26 cellular contexts compared by ENCODE assay signal in genomic region chr6:89501239-89501638, GRCh38.
DNase-seq lines count a peak whose midpoint lies in the region; TF ChIP-seq lines count a peak whose summit lies in the region.
"Had no signal": no experiment of that assay in that cellular context is flagged by ENCODE, and none has a peak within 500 bp of the region (broad histone marks: within the 10 kb centered on the region; RNA-seq: fewer than 3 reads in every experiment).

No MANE protein-coding gene starts in this region.

- H3K9me3 Mint-ChIP-seq in endodermal cell (no peaks in the 10 kb centered on the region), nephron (no peaks in the 10 kb centered on the region)
- H3K9me3 Mint-ChIP-seq: activated CD8-positive, alpha-beta T cell treated with anti-CD3 and anti-CD28 coated beads for 36 hours; CD4-positive, alpha-beta memory T cell; HFFc6; stimulated activated memory B cell treated with anti-CD40 and anti-IgM and Interleukin-4, amounts not matched to agents 10 μg/mL and 1 μg/mL and 100 μg/mL, for 72 hours had no signal

- TF ChIP-seq CTCF in endodermal cell (conservative IDR thresholded peaks at IDR 0.05) (no peak), nephron (IDR thresholded peaks at IDR 0.05; ENCODE audit: unreplicated experiment in 3 of 3) (no peak)

- no peaks in the 10 kb centered on the region for H3K27me3 ChIP-seq in endodermal cell (ENCODE audit: control insufficient read depth, insufficient read depth, low read length, poor library complexity, severe bottlenecking)
- H3K27me3 ChIP-seq: testis had no signal

- peak overlapping the region; percentile 56 for H3K4me3 ChIP-seq in endodermal cell (ENCODE audit: low read length)
- H3K4me3 ChIP-seq: coronary artery, left ventricle myocardium inferior, testis had no signal

- peaks cover 45% of the 10 kb centered on the region for H3K4me1 ChIP-seq in endodermal cell (ENCODE audit: control insufficient read depth, insufficient read depth, low read length)
- H3K4me1 ChIP-seq: left ventricle myocardium inferior, testis had no signal

- peaks cover 17% of the 10 kb centered on the region for H3K36me3 ChIP-seq in endodermal cell (ENCODE audit: control insufficient read depth, insufficient read depth, low read length)
- H3K36me3 ChIP-seq: left ventricle myocardium inferior had no signal

- H3K36me3 Mint-ChIP-seq in endodermal cell (ENCODE audit: low read depth) = peaks cover 2% of the 10 kb centered on the region
- no peaks in the 10 kb centered on the region for H3K36me3 Mint-ChIP-seq in nephron (ENCODE audit: low read depth)
- H3K36me3 Mint-ChIP-seq: CD4-positive, alpha-beta memory T cell; stimulated activated memory B cell treated with anti-CD40 and anti-IgM and Interleukin-4, amounts not matched to agents 10 μg/mL and 1 μg/mL and 100 μg/mL, for 72 hours had no signal

- H3K4me3 Mint-ChIP-seq in endodermal cell = peak overlapping the region; percentile 20
- no peak overlapping the region for H3K4me3 Mint-ChIP-seq in nephron
- H3K4me3 Mint-ChIP-seq: activated CD8-positive, alpha-beta T cell treated with anti-CD3 and anti-CD28 coated beads for 36 hours; CD4-positive, alpha-beta memory T cell; HFFc6; stimulated activated memory B cell treated with anti-CD40 and anti-IgM and Interleukin-4, amounts not matched to agents 10 μg/mL and 1 μg/mL and 100 μg/mL, for 72 hours; T-helper 17 cell had no signal

- H3K27ac Mint-ChIP-seq in endodermal cell = peak overlapping the region; percentile 77
- H3K27ac Mint-ChIP-seq in nephron = peak overlapping the region; percentile 16 to 55 (median 30)
- H3K27ac Mint-ChIP-seq: activated CD8-positive, alpha-beta T cell treated with anti-CD3 and anti-CD28 coated beads for 36 hours; CD4-positive, alpha-beta memory T cell; HFFc6; stimulated activated memory B cell treated with anti-CD40 and anti-IgM and Interleukin-4, amounts not matched to agents 10 μg/mL and 1 μg/mL and 100 μg/mL, for 72 hours; T-helper 17 cell had no signal

- 17 to 19% methylated on average over 3 of the region's 3 CpGs for WGBS in endodermal cell (ENCODE audit: insufficient coverage in 1 of 2, insufficient read length in 1 of 2), 2 experiments

- H3K9ac ChIP-seq in endodermal cell (ENCODE audit: extremely low read depth, low read length, poor library complexity, severe bottlenecking) = peak overlapping the region; percentile 12

- peak overlapping the region; percentile 0 for H3K27ac ChIP-seq in endodermal cell (ENCODE audit: low read depth, low read length)
- H3K27ac ChIP-seq: coronary artery, left ventricle myocardium inferior, testis, VCaP had no signal

- H3K4me1 Mint-ChIP-seq in endodermal cell = peaks cover 74% of the 10 kb centered on the region
- H3K4me1 Mint-ChIP-seq in nephron = peaks cover 28% of the 10 kb centered on the region
- H3K4me1 Mint-ChIP-seq: CD4-positive, alpha-beta memory T cell; stimulated activated memory B cell treated with anti-CD40 and anti-IgM and Interleukin-4, amounts not matched to agents 10 μg/mL and 1 μg/mL and 100 μg/mL, for 72 hours; T-helper 17 cell had no signal

- no peaks in the 10 kb centered on the region for H3K27me3 Mint-ChIP-seq in endodermal cell (ENCODE audit: insufficient read depth)
- H3K27me3 Mint-ChIP-seq in nephron (ENCODE audit: low read depth) = no peaks in the 10 kb centered on the region
- H3K27me3 Mint-ChIP-seq: CD4-positive, alpha-beta memory T cell; stimulated activated memory B cell treated with anti-CD40 and anti-IgM and Interleukin-4, amounts not matched to agents 10 μg/mL and 1 μg/mL and 100 μg/mL, for 72 hours had no signal

- DNase-seq in ELF-1 (ENCODE audit: low read depth, low spot score) (peak; percentile 58), NCI-H69 (lab: John Stamatoyannopoulos, UW) (peak; percentile 59), endodermal cell (peak; percentile 73), SIG-M5 (lab: John Stamatoyannopoulos, UW) (no peak), COLO829 (ENCODE audit: low spot score) (no peak), NCI-H1048 (lab: John Stamatoyannopoulos, UW) (no peak)
- DNase-seq in activated CD4-positive, alpha-beta T cell treated with anti-CD3 and anti-CD28 coated beads, Interleukin-2, amount 50 U/mL, for 1 hour = no peak
- DNase-seq: activated CD8-positive, alpha-beta T cell treated with anti-CD3 and anti-CD28 coated beads for 36 hours; activated naive CD4-positive, alpha-beta T cell treated with Interleukin-2 at 50 U/mL for 16 hours; activated T-cell treated with anti-CD3 and anti-CD28 coated beads, Interleukin-2, amount 50 U/mL, for 1 hour; aorta; CD4-positive, alpha-beta memory T cell; DND-41; HFFc6; hypothalamus; Karpas-422; left ventricle myocardium inferior; NCI-H524 treated with DMSO at 0.1 percent for 48 hours; OCI-M1; right cardiac atrium; T-helper 17 cell; testis had no signal

- H3K9me3 ChIP-seq in endodermal cell (ENCODE audit: control insufficient read depth, low read length) = no peaks in the 10 kb centered on the region
- H3K9me3 ChIP-seq: left ventricle myocardium inferior, testis had no signal

Comparison
In these comparisons a context has a peak if more than half of its experiments do, and no peak if none do; other contexts are left out.
1. DNase-seq: peak in ELF-1 (single experiment), NCI-H69 (single experiment) and endodermal cell (single experiment); none in SIG-M5 (single experiment), activated CD4-positive, alpha-beta T cell treated with anti-CD3 and anti-CD28 coated beads, Interleukin-2, amount 50 U/mL, for 1 hour (single experiment), COLO829 (single experiment) and NCI-H1048 (single experiment).